Comparison of ENCODE assay signal across 8 cellular contexts in the genomic region with DNA sequence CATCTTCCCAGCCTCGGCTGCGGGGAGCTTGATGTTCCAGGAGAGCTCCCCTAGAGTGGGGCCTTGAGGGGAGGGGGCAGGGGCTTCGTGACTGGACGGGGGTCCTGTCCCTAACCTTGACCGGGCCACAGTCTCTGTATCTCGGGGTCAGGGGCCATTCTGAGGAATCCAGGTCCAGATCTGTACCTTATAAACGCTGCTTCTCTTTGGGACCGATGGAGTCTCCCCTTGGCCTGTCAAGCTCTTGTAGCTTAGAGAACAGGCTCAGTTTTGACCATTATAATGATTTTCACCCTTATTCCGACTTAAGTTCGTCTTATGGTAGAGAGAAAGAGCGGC. TPM values are rescaled to one million over a fixed set of nuclear protein-coding genes. Genes with fewer than 3 reads are reported as not detected.
DNase-seq lines count a peak whose midpoint lies in the region; ATAC-seq and TF ChIP-seq lines count a peak whose summit lies in the region.

No MANE protein-coding gene starts in this region.

- H3K4me1 Mint-ChIP-seq in GM23338 = peaks cover 14% of the 10 kb centered on the region
- H3K4me1 Mint-ChIP-seq in activated CD8-positive, alpha-beta T cell treated with anti-CD3 and anti-CD28 coated beads for 36 hours (ENCODE audit: low read depth) = peaks cover 27% of the 10 kb centered on the region

- H3K4me2 ChIP-seq in GM23338 = peak overlapping the region; percentile 85

- H4K20me1 ChIP-seq in GM23338 (replicated peaks; ENCODE audit: insufficient read depth) = peaks cover 3% of the 10 kb centered on the region; the same call in 1 of the 2 replicates

- DNase-seq in GM23338 (ENCODE audit: low spot score) (no peak), NCI-H1048 (lab: John Stamatoyannopoulos, UW) (no peak)
- no peak for DNase-seq in activated CD8-positive, alpha-beta T cell treated with anti-CD3 and anti-CD28 coated beads for 36 hours

- H3K27ac ChIP-seq in ACC112 (ENCODE audit: low read depth, low read length) = peak overlapping the region; percentile 67
- peak overlapping the region; percentile 94 for H3K27ac ChIP-seq in GM23338 (ENCODE audit: low read depth)
- H3K27ac ChIP-seq in temporal lobe (ENCODE audit: low read depth, low read length) = peak overlapping the region; percentile 92

- H3K27ac Mint-ChIP-seq in GM23338 = peak overlapping the region; percentile 77; the same call in 1 of the 2 replicates
- H3K27ac Mint-ChIP-seq in activated CD8-positive, alpha-beta T cell treated with anti-CD3 and anti-CD28 coated beads for 36 hours = peak overlapping the region; percentile 95

- no peaks in the 10 kb centered on the region for H3K9me3 ChIP-seq in iPS-18c (ENCODE audit: control insufficient read depth, insufficient read depth, low read length)

- peaks cover 39% of the 10 kb centered on the region for H3K79me2 ChIP-seq in ACC112 (ENCODE audit: control insufficient read depth, insufficient read depth, low read length, unreplicated experiment)
- peaks cover 53% of the 10 kb centered on the region for H3K79me2 ChIP-seq in GM23338 (replicated peaks; ENCODE audit: insufficient read depth)

- POLR2A ChIA-PET in activated CD8-positive, alpha-beta T cell treated with anti-CD3 and anti-CD28 coated beads for 36 hours (lab: Charles Lee) = interaction anchor here (0.7 to 2.8 kb wide), 11 partner anchors 9 to 414 kb away, joined by 3 to 9 read pairs (median 3); partner anchors contain the start of genes ATP5MF, TRIM4, ZNF655 and ZNF789

- H3K4me3 ChIP-seq in ACC112 (ENCODE audit: low read depth, low read length) (peak overlapping the region; percentile 87), GM23338 (peak overlapping the region; percentile 88), iPS-18c (ENCODE audit: insufficient read depth, low read depth, low read length) (peak overlapping the region; percentile 73)

- H2AFZ ChIP-seq in ACC112 (ENCODE audit: low read length, unreplicated experiment) (peak overlapping the region; percentile 30), GM23338 (peak overlapping the region; percentile 91)

- intact Hi-C loops in activated CD8-positive, alpha-beta T cell treated with anti-CD3 and anti-CD28 coated beads for 36 hours (cut with micrococcal nuclease) = loop anchor here (10.0 kb wide), 1 partner anchor 50 kb away; the partner anchor contains the start of genes FAM200A and ZNF655

- peak overlapping the region; percentile 91 for H3K4me3 Mint-ChIP-seq in GM23338
- peak overlapping the region; percentile 84 for H3K4me3 Mint-ChIP-seq in activated CD8-positive, alpha-beta T cell treated with anti-CD3 and anti-CD28 coated beads for 36 hours

- H3K4me1 ChIP-seq in ACC112 (ENCODE audit: control insufficient read depth, insufficient read depth, low read length, unreplicated experiment) (peaks cover 15% of the 10 kb centered on the region), GM23338 (ENCODE audit: insufficient read depth) (peaks cover 17% of the 10 kb centered on the region)

- peaks cover 7% of the 10 kb centered on the region for H3K27me3 Mint-ChIP-seq in GM23338 (ENCODE audit: insufficient read depth, low read depth, poor library complexity)
- no peaks in the 10 kb centered on the region for H3K27me3 Mint-ChIP-seq in activated CD8-positive, alpha-beta T cell treated with anti-CD3 and anti-CD28 coated beads for 36 hours

- CTCF ChIA-PET in activated CD8-positive, alpha-beta T cell treated with anti-CD3 and anti-CD28 coated beads for 36 hours (lab: Charles Lee) = interaction anchor here (1.1 to 1.9 kb wide), 3 partner anchors 10 to 52 kb away, joined by 4 to 6 read pairs (median 5); no protein-coding TSS in a partner anchor

- no peaks in the 10 kb centered on the region for H3K27me3 ChIP-seq in ACC112 (ENCODE audit: insufficient read depth, low read length)
- no peaks in the 10 kb centered on the region for H3K27me3 ChIP-seq in GM23338 (ENCODE audit: insufficient read depth)

- no peaks in the 10 kb centered on the region for H3K9me2 ChIP-seq in GM23338 (ENCODE audit: insufficient read depth)

- ATAC-seq in GM23338 (peak; percentile 3), GM21529 (IDR thresholded peaks at IDR 0.05; ENCODE audit: unreplicated experiment) (no peak), GM21576 (IDR thresholded peaks at IDR 0.05; ENCODE audit: unreplicated experiment) (no peak)
- ATAC-seq in activated CD8-positive, alpha-beta T cell treated with anti-CD3 and anti-CD28 coated beads for 36 hours = no peak

- 0 out of 3 replicates have a peak, but pooled peaks cover 9% of the 10 kb centered on the region for H3K9me3 Mint-ChIP-seq in GM23338
- H3K9me3 Mint-ChIP-seq in activated CD8-positive, alpha-beta T cell treated with anti-CD3 and anti-CD28 coated beads for 36 hours = peaks cover 3% of the 10 kb centered on the region

- peaks cover 13% of the 10 kb centered on the region; the same call in 1 of the 2 replicates for H3F3A ChIP-seq in GM23338 (replicated peaks; ENCODE audit: low read depth)

- H3K36me3 Mint-ChIP-seq in GM23338 (ENCODE audit: low read depth) = peaks cover 11% of the 10 kb centered on the region
- H3K36me3 Mint-ChIP-seq in activated CD8-positive, alpha-beta T cell treated with anti-CD3 and anti-CD28 coated beads for 36 hours (ENCODE audit: low read depth) = peaks cover 10% of the 10 kb centered on the region

- no peak for TF ChIP-seq CTCF in GM23338 (conservative IDR thresholded peaks at IDR 0.05; ENCODE audit: low read depth in 2 of 2)
- TF ChIP-seq CTCF in activated CD8-positive, alpha-beta T cell treated with anti-CD3 and anti-CD28 coated beads for 36 hours (IDR thresholded peaks at IDR 0.05) = no peak

- H3K36me3 ChIP-seq in ACC112 (ENCODE audit: insufficient read depth, low read length) (0 out of 2 replicates have a peak, but pooled peaks cover 5% of the 10 kb centered on the region), GM23338 (ENCODE audit: insufficient read depth) (no peaks in the 10 kb centered on the region)

TF ChIP-seq in GM23338, 12 proteins besides CTCF, POLR2A, EP300 and RAD21:
- TF ChIP-seq ETS1 (IDR thresholded peaks at IDR 0.05) (no peak), JUNB (IDR thresholded peaks at IDR 0.05; ENCODE audit: unreplicated experiment) (no peak), NANOG (IDR thresholded peaks at IDR 0.05; ENCODE audit: borderline replicate concordance) (no peak), EZH2phosphoT487 (IDR thresholded peaks at IDR 0.05; ENCODE audit: unreplicated experiment) (no peak)

RNA-seq across cellular contexts. Expression of gene ZKSCAN5, which starts 0.8 kb away (rescaled TPM):
- 10.2 and 13.4 TPM in 2 replicates for total RNA-seq in GM23338 (2014; rRNA removed; shearing (Covaris generic))
- 4.6 and 4.9 TPM in 2 replicates for polyA plus RNA-seq in GM23338 (2016; fragmentation: Nextera tagmentation; extraction: Ambion mirVana)
- total RNA-seq in activated CD8-positive, alpha-beta T cell treated with anti-CD3 and anti-CD28 coated beads for 36 hours = 1 to 10 TPM; 7.6 to 7.9 TPM
- 17.0 TPM for total RNA-seq in temporal lobe

RNA-seq across cellular contexts. Expression of gene ZNF394, which starts 5.2 kb away (rescaled TPM):
- 26.9 and 29.2 TPM in 2 replicates for total RNA-seq in GM23338 (2014; rRNA removed; shearing (Covaris generic))
- 11.4 and 12.6 TPM in 2 replicates for polyA plus RNA-seq in GM23338 (2016; fragmentation: Nextera tagmentation; extraction: Ambion mirVana)
- 10 to 100 TPM; 25.9 to 28.0 TPM for total RNA-seq in activated CD8-positive, alpha-beta T cell treated with anti-CD3 and anti-CD28 coated beads for 36 hours
- 19.4 TPM for total RNA-seq in temporal lobe

RNA-seq across cellular contexts. Expression of gene ZNF789, which starts 32.6 kb away (rescaled TPM):
- total RNA-seq in GM23338 (2014; rRNA removed; shearing (Covaris generic)) = 13.8 and 14.2 TPM in 2 replicates
- 9.0 and 11.2 TPM in 2 replicates for polyA plus RNA-seq in GM23338 (2016; fragmentation: Nextera tagmentation; extraction: Ambion mirVana)
- 10 to 100 TPM; 18.8 to 19.1 TPM for total RNA-seq in activated CD8-positive, alpha-beta T cell treated with anti-CD3 and anti-CD28 coated beads for 36 hours
- total RNA-seq in temporal lobe = 19.2 TPM

RNA-seq across cellular contexts. Expression of gene ATP5MF, which starts 39.3 kb away (rescaled TPM):
- 1,703 and 1,870 TPM in 2 replicates for total RNA-seq in GM23338 (2014; rRNA removed; shearing (Covaris generic))
- 1,770 and 2,005 TPM in 2 replicates for polyA plus RNA-seq in GM23338 (2016; fragmentation: Nextera tagmentation; extraction: Ambion mirVana)
- 100 to 1,000 TPM; 416 to 417 TPM for total RNA-seq in activated CD8-positive, alpha-beta T cell treated with anti-CD3 and anti-CD28 coated beads for 36 hours
- total RNA-seq in temporal lobe = 177 TPM

RNA-seq across cellular contexts. Expression of gene FAM200A, which starts 46.6 kb away (rescaled TPM):
- 7.9 and 10.2 TPM in 2 replicates for total RNA-seq in GM23338 (2014; rRNA removed; shearing (Covaris generic))
- polyA plus RNA-seq in GM23338 (2016; fragmentation: Nextera tagmentation; extraction: Ambion mirVana) = 4.9 and 7.7 TPM in 2 replicates
- 1 to 10 TPM; 4.8 to 4.9 TPM for total RNA-seq in activated CD8-positive, alpha-beta T cell treated with anti-CD3 and anti-CD28 coated beads for 36 hours
- 15.0 TPM for total RNA-seq in temporal lobe
